In genomic region chr16:73890524-73891500, GRCh38 we compare ENCODE assay signal across 1 cellular context.
TF ChIP-seq lines count a peak whose summit lies in the region.

No MANE protein-coding gene starts in this region.

TF ChIP-seq in IMR-90, 13 proteins besides CTCF, POLR2A, EP300 and RAD21 (continued from another document):
- TF ChIP-seq ELK1 (IDR thresholded peaks at IDR 0.05; ENCODE audit: borderline replicate concordance, low read depth, low read length) (no peak), NFE2L2 (IDR thresholded peaks at IDR 0.05; ENCODE audit: low read depth, low read length) (no peak)
